In the genomic region with DNA sequence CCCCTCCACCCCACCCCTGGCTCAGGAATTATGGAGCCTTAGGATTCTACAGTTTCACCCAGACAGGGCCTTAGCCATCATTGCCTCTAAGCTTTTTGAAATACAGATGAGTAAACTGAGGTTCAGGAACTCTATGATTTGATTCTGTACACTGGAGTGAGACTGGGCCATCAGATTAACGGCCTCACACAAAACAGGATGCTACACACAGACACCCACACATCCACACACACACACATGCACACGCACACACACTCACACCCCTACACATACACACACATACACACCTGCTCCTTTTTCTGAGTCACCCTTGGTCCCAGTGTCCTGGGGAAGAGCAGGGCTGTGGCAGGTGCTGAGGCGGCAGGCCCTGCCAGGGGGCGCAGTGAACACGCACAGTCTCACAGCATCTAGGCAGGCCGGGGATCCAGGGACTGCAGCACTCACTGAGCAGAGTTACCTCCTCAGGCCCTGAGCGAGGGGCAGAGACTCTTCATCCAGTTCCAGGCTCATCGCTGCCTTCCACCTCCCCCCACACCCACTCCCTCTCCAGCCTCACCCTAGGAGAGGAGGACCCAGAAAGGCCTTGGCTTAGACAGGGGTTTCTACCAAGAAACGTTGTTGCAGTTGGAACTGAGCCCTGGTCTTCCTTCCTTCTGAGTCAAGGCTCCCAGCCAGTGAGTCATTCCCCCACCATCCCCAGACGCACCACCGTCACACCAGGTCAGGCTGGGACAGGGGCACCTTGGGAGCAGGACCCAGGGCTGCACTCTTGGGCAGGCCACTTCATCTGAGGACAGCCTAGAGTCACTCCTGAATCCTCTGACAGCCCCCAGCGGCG, we compare ENCODE assay signal across 8 cellular contexts.
DNase-seq lines count a peak whose midpoint lies in the region; ATAC-seq and TF ChIP-seq lines count a peak whose summit lies in the region.

No MANE protein-coding gene starts in this region.

- no peaks in the 10 kb centered on the region for H3K27me3 ChIP-seq in AG04450 (ENCODE audit: control insufficient read depth, insufficient read depth, low read length)

- peak; percentile 90 for DNase-seq in AG04450 (ENCODE audit: low read depth, low spot score)
- DNase-seq in HCEC 1CT = peak; percentile 95
- peak; percentile 50 for DNase-seq in RPMI8226
- DNase-seq in fibroblast of pulmonary artery (ENCODE audit: low read depth) = peak; percentile 97
- DNase-seq in posterior vena cava (ENCODE audit: low spot score) = peak; percentile 94
- DNase-seq in germinal center (ENCODE audit: low spot score) = no peak

- POLR2A ChIA-PET in AG04450 (lab: Yijun Ruan, JAX) = interaction anchor here (0.6 to 2.5 kb wide), 10 partner anchors 32 to 674 kb away, joined by 3 to 14 read pairs (median 4); a partner anchor contains a TSS

- H3K4me3 ChIP-seq in AG04450 (ENCODE audit: low read depth, low read length) = peak overlapping the region; percentile 58
- peak overlapping the region; percentile 40 for H3K4me3 ChIP-seq in fibroblast of pulmonary artery (replicated peaks; ENCODE audit: low read depth, low read length)

- peak overlapping the region; percentile 99 for H3K27ac ChIP-seq in AG04450 (ENCODE audit: low read depth, low read length)

- intact Hi-C loops in posterior vena cava (cut with DNase I) = loop anchor here in 1 of 2 donors (10.0 kb wide), 1 partner anchor 53 kb away; no protein-coding TSS in a partner anchor

- CTCF ChIA-PET in AG04450 (lab: Charles Lee) = interaction anchor here (0.7 to 10.9 kb wide), 40 partner anchors 10 to 1096 kb away, joined by 3 to 205 read pairs (median 5); a partner anchor contains a TSS

- no peak for ATAC-seq in HG03565 (IDR thresholded peaks at IDR 0.05; ENCODE audit: unreplicated experiment)
- ATAC-seq in GM21825 (IDR thresholded peaks at IDR 0.05; ENCODE audit: unreplicated experiment) = no peak

- H3K9me3 ChIP-seq in AG04450 (ENCODE audit: control insufficient read depth, insufficient read depth, low read length) = no peaks in the 10 kb centered on the region; the same call in 1 of the 2 replicates

- TF ChIP-seq CTCF in AG04450 (IDR thresholded peaks at IDR 0.05; ENCODE audit: low read depth, low read length) = peak; percentile 76
- TF ChIP-seq CTCF in fibroblast of pulmonary artery (IDR thresholded peaks at IDR 0.05; ENCODE audit: low read length, missing control alignments) = peak; percentile 65
